ENCODE assay signal across 21 cellular contexts in the genomic region with DNA sequence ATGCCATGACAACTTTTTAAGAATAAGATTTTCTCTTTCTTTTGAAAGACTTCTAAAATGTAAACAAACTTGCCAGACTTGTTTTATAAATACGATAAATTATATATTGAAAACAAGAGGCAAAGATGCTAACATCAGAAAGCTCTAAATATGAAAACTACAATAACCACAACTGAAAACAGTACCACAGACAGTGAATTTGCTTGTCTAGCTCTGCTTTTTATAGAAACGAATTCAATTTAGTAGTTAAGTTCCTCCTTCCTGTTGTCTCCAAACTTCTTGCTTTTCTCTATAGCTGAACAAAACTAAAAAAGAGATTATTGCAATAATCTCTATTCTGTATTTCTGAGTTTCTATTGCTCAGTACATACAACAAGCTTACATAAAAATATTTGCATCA.
"Had no signal": no experiment of that assay in that cellular context is flagged by ENCODE, and none has a peak within 500 bp of the region (broad histone marks: within the 10 kb centered on the region; RNA-seq: fewer than 3 reads in every experiment).

No MANE protein-coding gene starts in this region.

- DNase-seq: Kasumi-1, KBM-7, MV-4-11, NCI-H1048, NCI-H1105, NCI-H1417, NCI-H146, NCI-H1694 treated with DMSO at 0.1 percent for 48 hours, NCI-H1930, NCI-H2081, NCI-H2171 treated with DMSO at 0.1 percent for 48 hours, NCI-H524, NCI-H526 treated with DMSO at 0.1 percent for 48 hours, NCI-H748 treated with DMSO at 0.1 percent for 48 hours, PC-3, SHP77, SK-N-SH, T-helper 1 cell, T-helper 17 cell had no signal

- H3K9ac ChIP-seq: SK-N-SH had no signal

- H3K4me2 ChIP-seq: SK-N-SH had no signal

- H3K9me2 ChIP-seq: SK-N-SH had no signal

- H3K4me3 Mint-ChIP-seq: T-helper 17 cell had no signal

- H3K27ac Mint-ChIP-seq: T-helper 17 cell had no signal

- H3K9me3 ChIP-seq: SK-N-SH had no signal

- H3K27ac ChIP-seq: RWPE1 had no signal

- ATAC-seq: Panc1, PC-3, T-helper 17 cell had no signal
